8 cellular contexts compared by ENCODE assay signal in genomic region chr2:241636983-241637232, GRCh38. TPM values are rescaled to one million over a fixed set of nuclear protein-coding genes. Genes with fewer than 3 reads are reported as not detected.
DNase-seq lines count a peak whose midpoint lies in the region; ATAC-seq, FAIRE-seq and TF ChIP-seq lines count a peak whose summit lies in the region.

TSS of gene THAP4 (minus strand) at chr2:241637158. CDS start at chr2:241637017, 141 bp downstream.

- H3K27me3 Mint-ChIP-seq in GM23338 (ENCODE audit: insufficient read depth, low read depth, poor library complexity), result peaks cover 18% of the 10 kb centered on the region

- peaks cover 22% of the 10 kb centered on the region for H3K9me3 Mint-ChIP-seq in GM23338

- in situ Hi-C loops in GM13976 (cut with MboI; ENCODE audit: low sequenced_read_pairs, unreplicated experiment), result no loop called here

- no peaks in the 10 kb centered on the region for H3K9me3 ChIP-seq in pancreas

- peaks cover 32% of the 10 kb centered on the region for H3K4me1 Mint-ChIP-seq in GM23338

- TF ChIP-seq CTCF in GM13976 (IDR thresholded peaks at IDR 0.05; ENCODE audit: borderline replicate concordance, control extremely low read depth, extremely low read depth, insufficient read depth, missing control alignments) (no peak), GM23338 (conservative IDR thresholded peaks at IDR 0.05; ENCODE audit: low read depth in 2 of 2) (no peak), LNCaP clone FGC (IDR thresholded peaks at IDR 0.05; ENCODE audit: control insufficient read depth, extremely low read depth, insufficient read depth) (no peak), pancreas (IDR thresholded peaks at IDR 0.05) (no peak)

- H3K27me3 ChIP-seq in GM23338 (ENCODE audit: insufficient read depth) (no peaks in the 10 kb centered on the region), pancreas (no peaks in the 10 kb centered on the region)

- H3K36me3 ChIP-seq in GM23338 (ENCODE audit: insufficient read depth) (peaks cover 22% of the 10 kb centered on the region), pancreas (peaks cover 0 to 13% (median 0%) of the 10 kb centered on the region in 3 donors)

- H3K4me2 ChIP-seq in GM23338, result peak within 1 kb of the TSS; percentile 99

- peaks cover 21% of the 10 kb centered on the region for H3F3A ChIP-seq in GM23338 (replicated peaks; ENCODE audit: low read depth)

- peak within 1 kb of the TSS; percentile 92 for H2AFZ ChIP-seq in GM23338

- WGBS in pancreas, 2 donors, result 0 to 7% methylated on average over 6 to 42 of the region's 42 CpGs

- intact Hi-C loops in pancreas (cut with DNase I), result no loop called here

- peak; percentile 92 for DNase-seq in GM13976 (ENCODE audit: low spot score)
- peak; percentile 81 for DNase-seq in GM23338 (ENCODE audit: low spot score)
- no peak for DNase-seq in LNCaP clone FGC (ENCODE audit: low read depth)
- DNase-seq in activated gamma-delta T cell treated with anti-CD3 and anti-CD28 coated beads, Interleukin-2, amount 50 U/mL, for 16 hours (ENCODE audit: low read depth), result peak; percentile 23
- DNase-seq in glomerular visceral epithelial cell (ENCODE audit: extremely low spot score), result peak; percentile 88
- peak in 5 of 6 donors; percentile 69 to 86 (median 81) for DNase-seq in pancreas
- DNase-seq in LoVo (ENCODE audit: low spot score), result no peak
- DNase-seq in NCI-H1436 treated with DMSO at 0.1 percent for 48 hours (lab: John Stamatoyannopoulos, UW), result no peak

- peaks cover 59% of the 10 kb centered on the region for H3K36me3 Mint-ChIP-seq in GM23338 (ENCODE audit: low read depth)

- peak within 1 kb of the TSS; percentile 80; the same call in 1 of the 2 replicates for H3K27ac Mint-ChIP-seq in GM23338

- ATAC-seq in GM23338 (no peak), pancreas (peak; percentile 66 to 82 (median 75))

- FAIRE-seq in pancreas (lab: Jason Lieb, UNC), result no peak

- H3K4me3 ChIP-seq in GM23338 (peak within 1 kb of the TSS; percentile 98), LNCaP clone FGC (ENCODE audit: low read depth, low read length) (peak within 1 kb of the TSS; percentile 82), pancreas (peak within 1 kb of the TSS; percentile 87 to 91 (median 89))

- H3K27ac ChIP-seq in GM23338 (ENCODE audit: low read depth) (peak within 1 kb of the TSS; percentile 94), pancreas (peak within 1 kb of the TSS; percentile 98 to 99 (median 98))

- H3K79me2 ChIP-seq in GM23338 (replicated peaks; ENCODE audit: insufficient read depth), result peaks cover 80% of the 10 kb centered on the region

- peaks cover 42% of the 10 kb centered on the region for H4K20me1 ChIP-seq in GM23338 (replicated peaks; ENCODE audit: insufficient read depth)

- no peaks in the 10 kb centered on the region for H3K9me2 ChIP-seq in GM23338 (ENCODE audit: insufficient read depth)

- H3K4me3 Mint-ChIP-seq in GM23338, result peak within 1 kb of the TSS; percentile 97

- H3K4me1 ChIP-seq in GM23338 (ENCODE audit: insufficient read depth) (peaks cover 18% of the 10 kb centered on the region), pancreas (peaks cover 8 to 18% (median 17%) of the 10 kb centered on the region in 3 donors)

TF ChIP-seq in GM23338, 12 proteins besides CTCF, POLR2A, EP300 and RAD21:
- TF ChIP-seq STAT1 (IDR thresholded peaks at IDR 0.05; ENCODE audit: unreplicated experiment) (no peak), ETS1 (IDR thresholded peaks at IDR 0.05) (no peak), REST (IDR thresholded peaks at IDR 0.05; ENCODE audit: unreplicated experiment) (no peak)

RNA-seq across cellular contexts. Expression of gene THAP4, which starts in this region (rescaled TPM):
- 80.4 and 81.6 TPM in 2 replicates for total RNA-seq in GM23338 (2014; rRNA removed; shearing (Covaris generic))
- polyA plus RNA-seq in GM23338 (2016; fragmentation: Nextera tagmentation; extraction: Ambion mirVana), result 62.9 and 74.0 TPM in 2 replicates
- total RNA-seq in pancreas, result 10 to 100 TPM; 22.4 to 28.7 (median 25.8) TPM
- 10 to 100 TPM; 37.4 to 42.9 TPM for polyA plus RNA-seq in pancreas

Comparison
In these comparisons a context has a peak if more than half of its experiments do, and no peak if none do; other contexts are left out.
1. DNase-seq: peak in GM13976 (single experiment), GM23338 (single experiment), activated gamma-delta T cell treated with anti-CD3 and anti-CD28 coated beads, Interleukin-2, amount 50 U/mL, for 16 hours (single experiment), glomerular visceral epithelial cell (single experiment) and pancreas (5 of 6); none in LNCaP clone FGC (single experiment), LoVo (single experiment) and NCI-H1436 treated with DMSO at 0.1 percent for 48 hours (single experiment).
2. Peak in every context shown above with its lines, with median percentiles within 50 percentile points of each other: H3K4me3 ChIP-seq.